8 cellular contexts compared by ENCODE assay signal in genomic region chr11:59668188-59668949, GRCh38. TPM values are rescaled to one million over a fixed set of nuclear protein-coding genes. Genes with fewer than 3 reads are reported as not detected.
DNase-seq lines count a peak whose midpoint lies in the region; ATAC-seq and TF ChIP-seq lines count a peak whose summit lies in the region.

No MANE protein-coding gene starts in this region.

- peaks cover 21% of the 10 kb centered on the region for H3K79me2 ChIP-seq in GM23338 (replicated peaks; ENCODE audit: insufficient read depth)

- H3K36me3 ChIP-seq in GM23338 (ENCODE audit: insufficient read depth) = peaks cover 27% of the 10 kb centered on the region
- H3K36me3 ChIP-seq in mesodermal cell (ENCODE audit: control insufficient read depth, insufficient read depth, low read length) = peaks cover 38% of the 10 kb centered on the region

- peak overlapping the region; percentile 78 for H3K4me2 ChIP-seq in GM23338

- peak overlapping the region; percentile 71 for H3K4me3 ChIP-seq in GM23338
- peak overlapping the region; percentile 89 for H3K4me3 ChIP-seq in mesodermal cell (ENCODE audit: extremely low read depth, insufficient read depth, low read length, poor library complexity, severe bottlenecking)

- no peaks in the 10 kb centered on the region for H3F3A ChIP-seq in GM23338 (replicated peaks; ENCODE audit: low read depth)

- H3K27ac ChIP-seq in GM23338 (ENCODE audit: low read depth) (peak overlapping the region; percentile 99), mesodermal cell (ENCODE audit: low read depth, low read length, severe bottlenecking) (peak overlapping the region; percentile 100)

- no peak for TF ChIP-seq CTCF in GM10266 (IDR thresholded peaks at IDR 0.05; ENCODE audit: control insufficient read depth, insufficient read depth, low read depth, missing control alignments)
- TF ChIP-seq CTCF in GM23338 (conservative IDR thresholded peaks at IDR 0.05; ENCODE audit: low read depth in 2 of 2) = no peak

- 0 out of 2 replicates have a peak overlapping the region, but pooled peaks have one; percentile 34 for H2AFZ ChIP-seq in GM23338

- DNase-seq in GM10266 (ENCODE audit: extremely low spot score) (peak; percentile 72), GM23338 (ENCODE audit: low spot score) (peak; percentile 90), M059J (ENCODE audit: low read depth) (peak; percentile 74)
- peak; percentile 60 for DNase-seq in activated CD4-positive, alpha-beta T cell treated with anti-CD3 and anti-CD28 coated beads, Interleukin-2, amount 50 U/mL, for 1 hour
- peak; percentile 53 for DNase-seq in effector CD4-positive, alpha-beta T cell
- peak; percentile 50 to 66 for DNase-seq in stimulated activated CD8-positive, alpha-beta memory T cell treated with anti-CD3 and anti-CD28 coated beads, Interleukin-15, amount 100 ng/mL, for 48 hours (ENCODE audit: low read depth in 2 of 2)

- H3K9me2 ChIP-seq in GM23338 (ENCODE audit: insufficient read depth) = no peaks in the 10 kb centered on the region

- H3K27me3 ChIP-seq in GM23338 (ENCODE audit: insufficient read depth) = no peaks in the 10 kb centered on the region

- H3K9me3 Mint-ChIP-seq in GM23338 = no peaks in the 10 kb centered on the region

- ATAC-seq in GM23338 = peak; percentile 69
- no peak for ATAC-seq in GM18858 (IDR thresholded peaks at IDR 0.05; ENCODE audit: unreplicated experiment)

- peaks cover 30% of the 10 kb centered on the region for H3K36me3 Mint-ChIP-seq in GM23338 (ENCODE audit: low read depth)

- H3K4me1 ChIP-seq in GM23338 (ENCODE audit: insufficient read depth) (peaks cover 15% of the 10 kb centered on the region), mesodermal cell (ENCODE audit: control insufficient read depth, insufficient read depth, low read length, poor library complexity, severe bottlenecking) (peaks cover 5% of the 10 kb centered on the region)

- H3K4me3 Mint-ChIP-seq in GM23338 = peak overlapping the region; percentile 87

- 0% methylated on average over 5 to 16 of the region's 39 CpGs for WGBS in mesodermal cell (ENCODE audit: insufficient coverage in 2 of 2), 2 experiments

- peaks cover 16% of the 10 kb centered on the region for H3K4me1 Mint-ChIP-seq in GM23338

- no peaks in the 10 kb centered on the region for H3K9me3 ChIP-seq in mesodermal cell (ENCODE audit: control insufficient read depth, low read length)

- 0 out of 2 replicates have a peak, but pooled peaks cover 5% of the 10 kb centered on the region for H4K20me1 ChIP-seq in GM23338 (replicated peaks; ENCODE audit: insufficient read depth)

- peak overlapping the region; percentile 96 for H3K27ac Mint-ChIP-seq in GM23338

- peaks cover 5% of the 10 kb centered on the region for H3K27me3 Mint-ChIP-seq in GM23338 (ENCODE audit: insufficient read depth, low read depth, poor library complexity)

TF ChIP-seq in GM23338, 12 proteins besides CTCF, POLR2A, EP300 and RAD21:
- TF ChIP-seq ETS1 (IDR thresholded peaks at IDR 0.05) = no peak
- TF ChIP-seq, protein P1, sequence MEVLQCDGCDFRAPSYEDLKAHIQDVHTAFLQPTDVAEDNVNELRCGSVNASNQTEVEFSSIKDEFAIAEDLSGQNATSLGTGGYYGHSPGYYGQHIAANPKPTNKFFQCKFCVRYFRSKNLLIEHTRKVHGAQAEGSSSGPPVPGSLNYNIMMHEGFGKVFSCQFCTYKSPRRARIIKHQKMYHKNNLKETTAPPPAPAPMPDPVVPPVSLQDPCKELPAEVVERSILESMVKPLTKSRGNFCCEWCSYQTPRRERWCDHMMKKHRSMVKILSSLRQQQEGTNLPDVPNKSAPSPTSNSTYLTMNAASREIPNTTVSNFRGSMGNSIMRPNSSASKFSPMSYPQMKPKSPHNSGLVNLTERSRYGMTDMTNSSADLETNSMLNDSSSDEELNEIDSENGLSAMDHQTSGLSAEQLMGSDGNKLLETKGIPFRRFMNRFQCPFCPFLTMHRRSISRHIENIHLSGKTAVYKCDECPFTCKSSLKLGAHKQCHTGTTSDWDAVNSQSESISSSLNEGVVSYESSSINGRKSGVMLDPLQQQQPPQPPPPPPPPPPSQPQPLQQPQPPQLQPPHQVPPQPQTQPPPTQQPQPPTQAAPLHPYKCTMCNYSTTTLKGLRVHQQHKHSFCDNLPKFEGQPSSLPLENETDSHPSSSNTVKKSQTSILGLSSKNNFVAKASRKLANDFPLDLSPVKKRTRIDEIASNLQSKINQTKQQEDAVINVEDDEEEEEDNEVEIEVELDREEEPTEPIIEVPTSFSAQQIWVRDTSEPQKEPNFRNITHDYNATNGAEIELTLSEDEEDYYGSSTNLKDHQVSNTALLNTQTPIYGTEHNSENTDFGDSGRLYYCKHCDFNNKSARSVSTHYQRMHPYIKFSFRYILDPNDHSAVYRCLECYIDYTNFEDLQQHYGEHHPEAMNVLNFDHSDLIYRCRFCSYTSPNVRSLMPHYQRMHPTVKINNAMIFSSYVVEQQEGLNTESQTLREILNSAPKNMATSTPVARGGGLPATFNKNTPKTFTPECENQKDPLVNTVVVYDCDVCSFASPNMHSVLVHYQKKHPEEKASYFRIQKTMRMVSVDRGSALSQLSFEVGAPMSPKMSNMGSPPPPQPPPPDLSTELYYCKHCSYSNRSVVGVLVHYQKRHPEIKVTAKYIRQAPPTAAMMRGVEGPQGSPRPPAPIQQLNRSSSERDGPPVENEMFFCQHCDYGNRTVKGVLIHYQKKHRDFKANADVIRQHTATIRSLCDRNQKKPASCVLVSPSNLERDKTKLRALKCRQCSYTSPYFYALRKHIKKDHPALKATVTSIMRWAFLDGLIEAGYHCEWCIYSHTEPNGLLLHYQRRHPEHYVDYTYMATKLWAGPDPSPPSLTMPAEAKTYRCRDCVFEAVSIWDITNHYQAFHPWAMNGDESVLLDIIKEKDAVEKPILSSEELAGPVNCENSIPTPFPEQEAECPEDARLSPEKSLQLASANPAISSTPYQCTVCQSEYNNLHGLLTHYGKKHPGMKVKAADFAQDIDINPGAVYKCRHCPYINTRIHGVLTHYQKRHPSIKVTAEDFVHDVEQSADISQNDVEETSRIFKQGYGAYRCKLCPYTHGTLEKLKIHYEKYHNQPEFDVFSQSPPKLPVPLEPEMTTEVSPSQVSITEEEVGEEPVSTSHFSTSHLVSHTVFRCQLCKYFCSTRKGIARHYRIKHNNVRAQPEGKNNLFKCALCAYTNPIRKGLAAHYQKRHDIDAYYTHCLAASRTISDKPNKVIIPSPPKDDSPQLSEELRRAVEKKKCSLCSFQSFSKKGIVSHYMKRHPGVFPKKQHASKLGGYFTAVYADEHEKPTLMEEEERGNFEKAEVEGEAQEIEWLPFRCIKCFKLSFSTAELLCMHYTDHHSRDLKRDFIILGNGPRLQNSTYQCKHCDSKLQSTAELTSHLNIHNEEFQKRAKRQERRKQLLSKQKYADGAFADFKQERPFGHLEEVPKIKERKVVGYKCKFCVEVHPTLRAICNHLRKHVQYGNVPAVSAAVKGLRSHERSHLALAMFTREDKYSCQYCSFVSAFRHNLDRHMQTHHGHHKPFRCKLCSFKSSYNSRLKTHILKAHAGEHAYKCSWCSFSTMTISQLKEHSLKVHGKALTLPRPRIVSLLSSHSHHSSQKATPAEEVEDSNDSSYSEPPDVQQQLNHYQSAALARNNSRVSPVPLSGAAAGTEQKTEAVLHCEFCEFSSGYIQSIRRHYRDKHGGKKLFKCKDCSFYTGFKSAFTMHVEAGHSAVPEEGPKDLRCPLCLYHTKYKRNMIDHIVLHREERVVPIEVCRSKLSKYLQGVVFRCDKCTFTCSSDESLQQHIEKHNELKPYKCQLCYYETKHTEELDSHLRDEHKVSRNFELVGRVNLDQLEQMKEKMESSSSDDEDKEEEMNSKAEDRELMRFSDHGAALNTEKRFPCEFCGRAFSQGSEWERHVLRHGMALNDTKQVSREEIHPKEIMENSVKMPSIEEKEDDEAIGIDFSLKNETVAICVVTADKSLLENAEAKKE (CRISPR knock-in tag; IDR thresholded peaks at IDR 0.05) = no peak

RNA-seq across cellular contexts. Expression of gene PATL1, which starts 0.5 kb away (rescaled TPM):
- 19.6 and 20.8 TPM in 2 replicates for total RNA-seq in GM23338 (2014; rRNA removed; shearing (Covaris generic))
- 12.3 and 12.9 TPM in 2 replicates for polyA plus RNA-seq in GM23338 (2016; fragmentation: Nextera tagmentation; extraction: Ambion mirVana)
- 38.4 and 45.5 TPM in 2 replicates for total RNA-seq in M059J (2014; rRNA removed; shearing (Covaris generic))
- polyA plus RNA-seq in mesodermal cell (2013, experiment 1 of 2) = 28.0 TPM
- 26.6 TPM for polyA plus RNA-seq in mesodermal cell (2013, experiment 2 of 2)

RNA-seq across cellular contexts. Expression of gene OR10V1, which starts 45.3 kb away (rescaled TPM):
- total RNA-seq in GM23338 (2014; rRNA removed; shearing (Covaris generic)) = not detected in 2 replicates
- not detected in 2 replicates for polyA plus RNA-seq in GM23338 (2016; fragmentation: Nextera tagmentation; extraction: Ambion mirVana)
- not detected in 2 replicates for total RNA-seq in M059J (2014; rRNA removed; shearing (Covaris generic))
- polyA plus RNA-seq in mesodermal cell (2013, experiment 1 of 2) = not detected
- polyA plus RNA-seq in mesodermal cell (2013, experiment 2 of 2) = not detected

RNA-seq across cellular contexts. Expression of gene OSBP, which starts 52.8 kb away (rescaled TPM):
- total RNA-seq in GM23338 (2014; rRNA removed; shearing (Covaris generic)) = 35.7 and 39.3 TPM in 2 replicates
- polyA plus RNA-seq in GM23338 (2016; fragmentation: Nextera tagmentation; extraction: Ambion mirVana) = 11.0 and 13.1 TPM in 2 replicates
- total RNA-seq in M059J (2014; rRNA removed; shearing (Covaris generic)) = 31.2 and 41.9 TPM in 2 replicates
- polyA plus RNA-seq in mesodermal cell (2013, experiment 1 of 2) = 43.5 TPM
- polyA plus RNA-seq in mesodermal cell (2013, experiment 2 of 2) = 40.8 TPM
